8 cellular contexts compared by ENCODE assay signal in genomic region chr3:185549111-185549510, GRCh38. TPM values are rescaled to one million over a fixed set of nuclear protein-coding genes. Genes with fewer than 3 reads are reported as not detected.
DNase-seq lines count a peak whose midpoint lies in the region; FAIRE-seq and TF ChIP-seq lines count a peak whose summit lies in the region.

No MANE protein-coding gene starts in this region.

- H3K27ac Mint-ChIP-seq in osteocyte (ENCODE audit: unreplicated experiment) = peak overlapping the region; percentile 39

- H3K4me1 ChIP-seq in esophagus squamous epithelium = peaks cover 0 to 68% (median 13%) of the 10 kb centered on the region in 3 donors

- TF ChIP-seq CTCF in esophagus squamous epithelium (IDR thresholded peaks at IDR 0.05) = no peak
- TF ChIP-seq CTCF in osteocyte (IDR thresholded peaks at IDR 0.05) = no peak

- TF ChIP-seq POLR2A in esophagus squamous epithelium (IDR thresholded peaks at IDR 0.05) = no peak

- 20 to 22% methylated on average over 2 to 3 of the region's 3 CpGs for WGBS in esophagus squamous epithelium, 2 donors

- H3K9me3 ChIP-seq in esophagus squamous epithelium = no peaks in the 10 kb centered on the region

- peak overlapping the region in 2 of 4 donors; percentile 4 to 9 for H3K4me3 ChIP-seq in esophagus squamous epithelium

- H3K4me1 Mint-ChIP-seq in osteocyte (ENCODE audit: unreplicated experiment) = peaks cover 18% of the 10 kb centered on the region

- no peak overlapping the region for H3K4me3 Mint-ChIP-seq in osteocyte (ENCODE audit: unreplicated experiment)

- no peaks in the 10 kb centered on the region for H3K27me3 ChIP-seq in esophagus squamous epithelium

- no peaks in the 10 kb centered on the region for H3K36me3 ChIP-seq in esophagus squamous epithelium

- intact Hi-C loops in esophagus squamous epithelium (cut with DNase I) = no loop called here

- H3K9me3 Mint-ChIP-seq in osteocyte (ENCODE audit: unreplicated experiment) = no peaks in the 10 kb centered on the region

- no peaks in the 10 kb centered on the region for H3K27me3 Mint-ChIP-seq in osteocyte (ENCODE audit: unreplicated experiment)

- DNase-seq in DMS 273 treated with DMSO at 0.1 percent for 48 hours (lab: John Stamatoyannopoulos, UW) (peak; percentile 39), OCI-M1 (lab: John Stamatoyannopoulos, UW) (peak; percentile 11), esophagus squamous epithelium (lab: John Stamatoyannopoulos, UW) (no peak), osteocyte (ENCODE audit: extremely low spot score, unreplicated experiment) (peak; percentile 21), globus pallidus (ENCODE audit: low spot score) (no peak), GM19239 (ENCODE audit: insufficient read length, low spot score) (no peak)
- DNase-seq in stimulated activated CD4-positive, alpha-beta T cell treated with anti-CD3 and anti-CD28 coated beads, Interleukin-12 subunit alpha, Interleukin-12 subunit beta, amount 100 ng/mL, for 4 hours = no peak
- no peak for DNase-seq in activated naive CD4-positive, alpha-beta T cell treated with Interleukin-2 at 50 U/mL for 16 hours

- no peaks in the 10 kb centered on the region for H3K36me3 Mint-ChIP-seq in osteocyte (ENCODE audit: unreplicated experiment)

- FAIRE-seq in GM19239 (lab: Jason Lieb, UNC) = no peak

- H3K27ac ChIP-seq in esophagus squamous epithelium = peak overlapping the region; percentile 2 to 84 (median 66)

RNA-seq across cellular contexts. Expression of gene LIPH, which starts 3.3 kb away (rescaled TPM):
- 10 to 100 TPM in 3 of 4 donors, 1 to 10 TPM in 1; 5.7 to 11.3 (median 10.8) TPM for total RNA-seq in esophagus squamous epithelium
- not detected in 2 replicates for total RNA-seq in osteocyte

RNA-seq across cellular contexts. Expression of gene SENP2, which starts 37.0 kb away (rescaled TPM):
- total RNA-seq in esophagus squamous epithelium = 10 to 100 TPM in 3 of 4 donors, 1 to 10 TPM in 1; 9.6 to 33.2 (median 20.1) TPM
- total RNA-seq in osteocyte = 42.7 and 46.1 TPM in 2 replicates

RNA-seq across cellular contexts. Expression of gene TMEM41A, which starts 50.3 kb away (rescaled TPM):
- total RNA-seq in esophagus squamous epithelium = 10 to 100 TPM; 15.6 to 25.9 (median 20.3) TPM
- 17.4 and 17.5 TPM in 2 replicates for total RNA-seq in osteocyte

Comparison
In these comparisons a context has a peak if more than half of its experiments do, and no peak if none do; other contexts are left out.
1. DNase-seq: peak in DMS 273 treated with DMSO at 0.1 percent for 48 hours (single experiment), OCI-M1 (single experiment) and osteocyte (single experiment); none in esophagus squamous epithelium (single experiment), globus pallidus (single experiment), stimulated activated CD4-positive, alpha-beta T cell treated with anti-CD3 and anti-CD28 coated beads, Interleukin-12 subunit alpha, Interleukin-12 subunit beta, amount 100 ng/mL, for 4 hours (single experiment), activated naive CD4-positive, alpha-beta T cell treated with Interleukin-2 at 50 U/mL for 16 hours (single experiment) and GM19239 (single experiment).